ENCODE assay signal across 1 cellular context in genomic region chr3:59862686-59863085, GRCh38.
TF ChIP-seq lines count a peak whose summit lies in the region.

No MANE protein-coding gene starts in this region.

TF ChIP-seq in K562, 482 proteins besides CTCF, POLR2A, EP300 and RAD21 (continued from another document):
- TF ChIP-seq GTF3C2 (IDR thresholded peaks at IDR 0.05; ENCODE audit: borderline replicate concordance, extremely low read depth, insufficient read length): no peak
- no peak for TF ChIP-seq SNRNP70 (optimal IDR thresholded peaks at IDR 0.05; ENCODE audit: low read depth, low read length)
- no peak for TF ChIP-seq CAMTA2 (CRISPR knock-in tag; conservative IDR thresholded peaks at IDR 0.05)
- peak in 1 of 2 experiments; percentile 38; a peak in 1 of 4 replicates for TF ChIP-seq TRIM24 (IDR thresholded peaks at IDR 0.05)
- TF ChIP-seq ATF3 (IDR thresholded peaks at IDR 0.05): peak; percentile 55
- no peak for TF ChIP-seq ATF3 (CRISPR knock-in tag; conservative IDR thresholded peaks at IDR 0.05)
- no peak for TF ChIP-seq TBL1XR1 (IDR thresholded peaks at IDR 0.05; ENCODE audit: low read length in 2 of 2)
- TF ChIP-seq ARID1B (IDR thresholded peaks at IDR 0.05): peak; percentile 48; the same call in 1 of the 2 replicates
- TF ChIP-seq E2F8 (IDR thresholded peaks at IDR 0.05; ENCODE audit: low read depth, partially characterized antibody): no peak
- TF ChIP-seq TFAM (CRISPR knock-in tag; conservative IDR thresholded peaks at IDR 0.05): no peak
- peak; percentile 89 for TF ChIP-seq FOSL1 (tag; conservative IDR thresholded peaks at IDR 0.05)
- TF ChIP-seq ZBTB9 (CRISPR knock-in tag; IDR thresholded peaks at IDR 0.05): no peak
- TF ChIP-seq GATAD2A (IDR thresholded peaks at IDR 0.05): no peak
- 0 out of 2 replicates have a peak, but pooled peaks have one; percentile 15 for TF ChIP-seq C11orf30 (IDR thresholded peaks at IDR 0.05; ENCODE audit: low read depth)
- TF ChIP-seq, protein P1, sequence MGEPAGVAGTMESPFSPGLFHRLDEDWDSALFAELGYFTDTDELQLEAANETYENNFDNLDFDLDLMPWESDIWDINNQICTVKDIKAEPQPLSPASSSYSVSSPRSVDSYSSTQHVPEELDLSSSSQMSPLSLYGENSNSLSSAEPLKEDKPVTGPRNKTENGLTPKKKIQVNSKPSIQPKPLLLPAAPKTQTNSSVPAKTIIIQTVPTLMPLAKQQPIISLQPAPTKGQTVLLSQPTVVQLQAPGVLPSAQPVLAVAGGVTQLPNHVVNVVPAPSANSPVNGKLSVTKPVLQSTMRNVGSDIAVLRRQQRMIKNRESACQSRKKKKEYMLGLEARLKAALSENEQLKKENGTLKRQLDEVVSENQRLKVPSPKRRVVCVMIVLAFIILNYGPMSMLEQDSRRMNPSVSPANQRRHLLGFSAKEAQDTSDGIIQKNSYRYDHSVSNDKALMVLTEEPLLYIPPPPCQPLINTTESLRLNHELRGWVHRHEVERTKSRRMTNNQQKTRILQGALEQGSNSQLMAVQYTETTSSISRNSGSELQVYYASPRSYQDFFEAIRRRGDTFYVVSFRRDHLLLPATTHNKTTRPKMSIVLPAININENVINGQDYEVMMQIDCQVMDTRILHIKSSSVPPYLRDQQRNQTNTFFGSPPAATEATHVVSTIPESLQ (CRISPR knock-in tag; IDR thresholded peaks at IDR 0.05): no peak
- no peak for TF ChIP-seq ASH1L (IDR thresholded peaks at IDR 0.05; ENCODE audit: borderline replicate concordance, low read depth, partially characterized antibody)
- TF ChIP-seq ZNF586 (CRISPR knock-in tag; conservative IDR thresholded peaks at IDR 0.05): no peak
- TF ChIP-seq RBM14 (IDR thresholded peaks at IDR 0.05; ENCODE audit: borderline replicate concordance, insufficient read depth, low read depth, low read length): no peak
- no peak for TF ChIP-seq ZNF124 (CRISPR knock-in tag; IDR thresholded peaks at IDR 0.05)
- peak; percentile 61; the same call in 1 of the 2 replicates for TF ChIP-seq TEAD4 (IDR thresholded peaks at IDR 0.05; ENCODE audit: low read length)
- no peak for TF ChIP-seq TEAD4 (CRISPR knock-in tag; IDR thresholded peaks at IDR 0.05; ENCODE audit: borderline replicate concordance)
- no peak for TF ChIP-seq ZNF347 (CRISPR knock-in tag; IDR thresholded peaks at IDR 0.05; ENCODE audit: low read depth)
- TF ChIP-seq, protein P2, sequence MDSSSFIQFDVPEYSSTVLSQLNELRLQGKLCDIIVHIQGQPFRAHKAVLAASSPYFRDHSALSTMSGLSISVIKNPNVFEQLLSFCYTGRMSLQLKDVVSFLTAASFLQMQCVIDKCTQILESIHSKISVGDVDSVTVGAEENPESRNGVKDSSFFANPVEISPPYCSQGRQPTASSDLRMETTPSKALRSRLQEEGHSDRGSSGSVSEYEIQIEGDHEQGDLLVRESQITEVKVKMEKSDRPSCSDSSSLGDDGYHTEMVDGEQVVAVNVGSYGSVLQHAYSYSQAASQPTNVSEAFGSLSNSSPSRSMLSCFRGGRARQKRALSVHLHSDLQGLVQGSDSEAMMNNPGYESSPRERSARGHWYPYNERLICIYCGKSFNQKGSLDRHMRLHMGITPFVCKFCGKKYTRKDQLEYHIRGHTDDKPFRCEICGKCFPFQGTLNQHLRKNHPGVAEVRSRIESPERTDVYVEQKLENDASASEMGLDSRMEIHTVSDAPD (CRISPR knock-in tag; IDR thresholded peaks at IDR 0.05): no peak
- TF ChIP-seq ZHX1 (conservative IDR thresholded peaks at IDR 0.05; ENCODE audit: low read length): no peak
- TF ChIP-seq, protein P3, sequence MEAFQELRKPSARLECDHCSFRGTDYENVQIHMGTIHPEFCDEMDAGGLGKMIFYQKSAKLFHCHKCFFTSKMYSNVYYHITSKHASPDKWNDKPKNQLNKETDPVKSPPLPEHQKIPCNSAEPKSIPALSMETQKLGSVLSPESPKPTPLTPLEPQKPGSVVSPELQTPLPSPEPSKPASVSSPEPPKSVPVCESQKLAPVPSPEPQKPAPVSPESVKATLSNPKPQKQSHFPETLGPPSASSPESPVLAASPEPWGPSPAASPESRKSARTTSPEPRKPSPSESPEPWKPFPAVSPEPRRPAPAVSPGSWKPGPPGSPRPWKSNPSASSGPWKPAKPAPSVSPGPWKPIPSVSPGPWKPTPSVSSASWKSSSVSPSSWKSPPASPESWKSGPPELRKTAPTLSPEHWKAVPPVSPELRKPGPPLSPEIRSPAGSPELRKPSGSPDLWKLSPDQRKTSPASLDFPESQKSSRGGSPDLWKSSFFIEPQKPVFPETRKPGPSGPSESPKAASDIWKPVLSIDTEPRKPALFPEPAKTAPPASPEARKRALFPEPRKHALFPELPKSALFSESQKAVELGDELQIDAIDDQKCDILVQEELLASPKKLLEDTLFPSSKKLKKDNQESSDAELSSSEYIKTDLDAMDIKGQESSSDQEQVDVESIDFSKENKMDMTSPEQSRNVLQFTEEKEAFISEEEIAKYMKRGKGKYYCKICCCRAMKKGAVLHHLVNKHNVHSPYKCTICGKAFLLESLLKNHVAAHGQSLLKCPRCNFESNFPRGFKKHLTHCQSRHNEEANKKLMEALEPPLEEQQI (IDR thresholded peaks at IDR 0.05): no peak
- peak; percentile 45; the same call in 1 of the 2 replicates for TF ChIP-seq DPF2 (IDR thresholded peaks at IDR 0.05)
- TF ChIP-seq, protein P4, sequence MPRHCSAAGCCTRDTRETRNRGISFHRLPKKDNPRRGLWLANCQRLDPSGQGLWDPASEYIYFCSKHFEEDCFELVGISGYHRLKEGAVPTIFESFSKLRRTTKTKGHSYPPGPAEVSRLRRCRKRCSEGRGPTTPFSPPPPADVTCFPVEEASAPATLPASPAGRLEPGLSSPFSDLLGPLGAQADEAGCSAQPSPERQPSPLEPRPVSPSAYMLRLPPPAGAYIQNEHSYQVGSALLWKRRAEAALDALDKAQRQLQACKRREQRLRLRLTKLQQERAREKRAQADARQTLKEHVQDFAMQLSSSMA (CRISPR knock-in tag; IDR thresholded peaks at IDR 0.05): no peak
- no peak for TF ChIP-seq SP2 (IDR thresholded peaks at IDR 0.05; ENCODE audit: extremely low read depth, low read depth, low read length, poor library complexity, severe bottlenecking)
- TF ChIP-seq ILK (tag; IDR thresholded peaks at IDR 0.05; ENCODE audit: borderline replicate concordance, low read depth): no peak
- TF ChIP-seq CREB1 (IDR thresholded peaks at IDR 0.05): no peak
- TF ChIP-seq CREB1 (CRISPR knock-in tag; IDR thresholded peaks at IDR 0.05): no peak
- TF ChIP-seq ATF4 (CRISPR knock-in tag; IDR thresholded peaks at IDR 0.05): no peak
- peak; percentile 24; the same call in 1 of the 2 replicates for TF ChIP-seq CBFA2T3 (IDR thresholded peaks at IDR 0.05)
- no peak for TF ChIP-seq SIRT6 (IDR thresholded peaks at IDR 0.05; ENCODE audit: low read depth, low read length)
- TF ChIP-seq ZNF311 (CRISPR knock-in tag; IDR thresholded peaks at IDR 0.05): no peak
- peak; percentile 39; the same call in 1 of the 2 replicates for TF ChIP-seq SMARCA4 (IDR thresholded peaks at IDR 0.05)
- TF ChIP-seq FOS (IDR thresholded peaks at IDR 0.05; ENCODE audit: extremely low read depth, insufficient read length): peak; percentile 6
- TF ChIP-seq KLF6 (CRISPR knock-in tag; IDR thresholded peaks at IDR 0.05; ENCODE audit: borderline replicate concordance): no peak
- TF ChIP-seq GTF2E2 (tag; IDR thresholded peaks at IDR 0.05): no peak
- TF ChIP-seq, protein P5, sequence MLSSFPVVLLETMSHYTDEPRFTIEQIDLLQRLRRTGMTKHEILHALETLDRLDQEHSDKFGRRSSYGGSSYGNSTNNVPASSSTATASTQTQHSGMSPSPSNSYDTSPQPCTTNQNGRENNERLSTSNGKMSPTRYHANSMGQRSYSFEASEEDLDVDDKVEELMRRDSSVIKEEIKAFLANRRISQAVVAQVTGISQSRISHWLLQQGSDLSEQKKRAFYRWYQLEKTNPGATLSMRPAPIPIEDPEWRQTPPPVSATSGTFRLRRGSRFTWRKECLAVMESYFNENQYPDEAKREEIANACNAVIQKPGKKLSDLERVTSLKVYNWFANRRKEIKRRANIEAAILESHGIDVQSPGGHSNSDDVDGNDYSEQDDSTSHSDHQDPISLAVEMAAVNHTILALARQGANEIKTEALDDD (IDR thresholded peaks at IDR 0.05): peak; percentile 26; the same call in 1 of the 2 replicates
- peak; percentile 79 for TF ChIP-seq JUND (IDR thresholded peaks at IDR 0.05; ENCODE audit: borderline replicate concordance, low read depth, low read length)
- TF ChIP-seq JUND (tag; IDR thresholded peaks at IDR 0.05; ENCODE audit: borderline replicate concordance, low read depth, low read length): peak; percentile 62; the same call in 1 of the 3 replicates
- TF ChIP-seq L3MBTL2 (IDR thresholded peaks at IDR 0.05): no peak
TF ChIP-seq in K562: peak in this region for 12.
